ENCODE assay signal across 1 cellular context in the genomic region with DNA sequence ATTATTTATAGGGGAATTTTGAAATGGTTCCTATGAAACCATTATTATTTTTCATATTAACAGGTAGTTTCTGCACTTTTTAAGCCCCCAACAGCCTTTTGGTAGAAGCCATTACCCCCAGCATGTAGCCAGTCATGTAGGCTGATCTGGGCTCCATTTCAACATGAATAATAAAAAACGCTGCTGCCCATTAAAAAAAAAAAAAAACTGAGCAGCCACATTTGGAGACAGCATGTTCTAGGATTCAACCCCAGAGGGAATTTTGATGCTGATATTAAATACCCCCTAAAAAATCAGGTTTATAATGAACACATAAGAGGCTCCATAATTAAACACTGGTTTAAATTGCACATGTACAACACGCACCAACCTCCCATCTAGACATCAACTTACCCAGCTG.
TF ChIP-seq lines count a peak whose summit lies in the region.

No MANE protein-coding gene starts in this region.

TF ChIP-seq in GM12878, 131 proteins besides CTCF, POLR2A, EP300 and RAD21 (continued from another document):
- TF ChIP-seq, protein P1, sequence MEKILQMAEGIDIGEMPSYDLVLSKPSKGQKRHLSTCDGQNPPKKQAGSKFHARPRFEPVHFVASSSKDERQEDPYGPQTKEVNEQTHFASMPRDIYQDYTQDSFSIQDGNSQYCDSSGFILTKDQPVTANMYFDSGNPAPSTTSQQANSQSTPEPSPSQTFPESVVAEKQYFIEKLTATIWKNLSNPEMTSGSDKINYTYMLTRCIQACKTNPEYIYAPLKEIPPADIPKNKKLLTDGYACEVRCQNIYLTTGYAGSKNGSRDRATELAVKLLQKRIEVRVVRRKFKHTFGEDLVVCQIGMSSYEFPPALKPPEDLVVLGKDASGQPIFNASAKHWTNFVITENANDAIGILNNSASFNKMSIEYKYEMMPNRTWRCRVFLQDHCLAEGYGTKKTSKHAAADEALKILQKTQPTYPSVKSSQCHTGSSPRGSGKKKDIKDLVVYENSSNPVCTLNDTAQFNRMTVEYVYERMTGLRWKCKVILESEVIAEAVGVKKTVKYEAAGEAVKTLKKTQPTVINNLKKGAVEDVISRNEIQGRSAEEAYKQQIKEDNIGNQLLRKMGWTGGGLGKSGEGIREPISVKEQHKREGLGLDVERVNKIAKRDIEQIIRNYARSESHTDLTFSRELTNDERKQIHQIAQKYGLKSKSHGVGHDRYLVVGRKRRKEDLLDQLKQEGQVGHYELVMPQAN (conservative IDR thresholded peaks at IDR 0.05): no peak
TF ChIP-seq in GM12878: peak in this region for 0.
